19 cellular contexts compared by ENCODE assay signal in genomic region chr13:86731987-86732386, GRCh38.
"Had no signal": no experiment of that assay in that cellular context is flagged by ENCODE, and none has a peak within 500 bp of the region (broad histone marks: within the 10 kb centered on the region; RNA-seq: fewer than 3 reads in every experiment).

No MANE protein-coding gene starts in this region.

- H3K36me3 ChIP-seq: gastrocnemius medialis, heart right ventricle, neutrophil, right lobe of liver, spleen, tibial nerve had no signal

- DNase-seq: effector memory CD4-positive, alpha-beta T cell; gastrocnemius medialis; heart right ventricle; hypothalamus; kidney glomerular epithelial cell; naive thymus-derived CD8-positive, alpha-beta T cell; psoas muscle; retina; right lobe of liver; spleen; stimulated activated CD4-positive, alpha-beta T cell treated with anti-CD3 and anti-CD28 coated beads, Interleukin-2, amount 100 ng/mL, for 24 hours; stimulated activated CD4-positive, alpha-beta T cell treated with anti-CD3 and anti-CD28 coated beads, Interleukin-4, amount 100 ng/mL, for 4 hours; stimulated activated naive B cell treated with anti-CD40 and anti-IgM and Interleukin-4, amounts not matched to agents 10 μg/mL and 1 μg/mL and 100 μg/mL, for 72 hours; stimulated activated naive CD8-positive, alpha-beta T cell treated with anti-CD3 and anti-CD28 coated beads, Interleukin-15, amount 100 ng/mL, for 72 hours; testis had no signal

- H3K4me3 ChIP-seq: gastrocnemius medialis, heart right ventricle, psoas muscle, right lobe of liver, spleen, testis, tibial nerve had no signal

- H3K27me3 ChIP-seq: gastrocnemius medialis, heart right ventricle, neutrophil, right lobe of liver, spleen, testis, tibial nerve had no signal

- H3K4me1 ChIP-seq: gastrocnemius medialis, heart right ventricle, psoas muscle, right lobe of liver, spleen, testis, tibial nerve had no signal

- FAIRE-seq: islet of Langerhans had no signal

- H3K9me3 ChIP-seq: gastrocnemius medialis, neutrophil, psoas muscle, right lobe of liver, testis had no signal

- ATAC-seq: esophagus mucosa; gastrocnemius medialis; heart right ventricle; naive thymus-derived CD8-positive, alpha-beta T cell; psoas muscle; right lobe of liver; stimulated activated naive B cell treated with anti-CD40 and anti-IgM and Interleukin-4, amounts not matched to agents 10 μg/mL and 1 μg/mL and 100 μg/mL, for 72 hours; stimulated activated naive CD8-positive, alpha-beta T cell treated with anti-CD3 and anti-CD28 coated beads, Interleukin-15, amount 100 ng/mL, for 72 hours had no signal

- H3K27ac ChIP-seq: gastrocnemius medialis, heart right ventricle, neutrophil, psoas muscle, right lobe of liver, spleen, testis, tibial nerve had no signal
